8 cellular contexts compared by ENCODE assay signal in the genomic region with DNA sequence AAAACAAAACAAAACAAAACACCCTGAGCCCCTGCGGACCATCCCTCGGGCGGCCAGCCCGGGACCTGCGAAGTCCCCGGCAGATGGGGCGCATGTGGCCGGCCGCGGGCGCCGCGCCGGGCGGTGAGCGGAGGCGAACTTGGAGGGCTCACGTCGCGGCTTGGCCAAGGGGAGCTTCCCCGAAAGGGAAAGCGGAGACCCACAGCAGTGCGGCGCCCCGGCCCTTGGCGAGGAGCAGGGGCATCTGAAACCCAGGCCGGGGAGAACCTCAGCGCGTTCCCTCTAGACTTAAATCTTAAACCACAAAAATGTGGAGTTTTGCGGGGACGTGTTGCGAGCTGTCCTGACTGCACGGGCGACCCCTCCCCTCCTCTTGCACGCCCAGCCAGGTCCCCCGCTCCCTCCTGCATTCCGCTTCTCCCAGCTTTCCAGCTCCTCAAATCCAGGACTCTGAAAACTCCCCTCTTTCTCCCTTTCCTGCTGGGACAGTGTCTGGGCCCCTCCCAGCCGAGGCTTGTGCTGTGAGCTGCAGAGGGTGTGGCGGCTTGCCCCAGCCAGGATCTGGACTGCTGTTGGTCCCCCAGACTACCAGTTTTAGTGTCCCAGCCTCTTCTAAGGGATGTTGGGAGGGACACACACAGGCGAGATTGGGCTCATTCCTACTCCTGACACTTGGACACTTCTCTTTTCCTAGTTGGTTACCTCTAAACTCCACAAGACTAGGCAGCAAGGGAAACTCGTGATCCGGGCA. TPM values are rescaled to one million over a fixed set of nuclear protein-coding genes. Genes with fewer than 3 reads are reported as not detected.
A peak's percentile ranks its signal among the peaks of the same experiment; 100 is the strongest.
DNase-seq lines count a peak whose midpoint lies in the region; ATAC-seq and TF ChIP-seq lines count a peak whose summit lies in the region.

No MANE protein-coding gene starts in this region.

- peaks cover 0 to 38% (median 20%) of the 10 kb centered on the region in 6 donors for H3K4me1 ChIP-seq in spleen

- H3K36me3 ChIP-seq in spleen = no peaks in the 10 kb centered on the region

- intact Hi-C loops in spleen (cut with DNase I; ENCODE audit: low total_unique reads) = no loop called here

- peak overlapping the region; percentile 74 to 99 (median 90) for H3K4me3 ChIP-seq in spleen

- peak overlapping the region in 7 of 8 donors; percentile 57 to 81 (median 74) for H3K27ac ChIP-seq in spleen

- peak; percentile 67 for DNase-seq in Daoy (ENCODE audit: low read depth)
- DNase-seq in NCI-H69 (lab: John Stamatoyannopoulos, UW) = peak; percentile 14
- peak; percentile 58 for DNase-seq in cerebellar cortex (ENCODE audit: low spot score)
- peak; percentile 70 for DNase-seq in kidney tubule cell (ENCODE audit: low spot score)
- DNase-seq in spleen = peak; percentile 83
- no peak for DNase-seq in NOMO-1 (lab: John Stamatoyannopoulos, UW; ENCODE audit: unreplicated experiment in 2 of 2)

- H3K9me3 ChIP-seq in spleen = no peaks in the 10 kb centered on the region

- peak; percentile 31 for ATAC-seq in GM21576 (IDR thresholded peaks at IDR 0.05; ENCODE audit: unreplicated experiment)
- no peak for ATAC-seq in HG03571 (IDR thresholded peaks at IDR 0.05; ENCODE audit: unreplicated experiment)

- peaks cover 0 to 49% (median 10%) of the 10 kb centered on the region in 7 donors for H3K27me3 ChIP-seq in spleen (replicated peaks in 1 of 7)

- no peak for TF ChIP-seq CTCF in spleen (IDR thresholded peaks at IDR 0.05 in 8 of 11, conservative IDR thresholded peaks at IDR 0.05 in 3 of 11)

- no peak for TF ChIP-seq POLR2A in spleen (IDR thresholded peaks at IDR 0.05)

- WGBS in spleen, 5 donors = 6 to 7% (median 7%) methylated on average over 42 of the region's 42 CpGs

RNA-seq across cellular contexts. Expression of gene FMNL2, which starts 1.3 kb away (rescaled TPM):
- 26.9 and 29.0 TPM in 2 replicates for total RNA-seq in Daoy (2014; rRNA removed; shearing (Covaris generic))
- total RNA-seq in spleen = 10 to 100 TPM; 23.9 to 59.3 (median 38.1) TPM
- polyA plus RNA-seq in spleen = 10 to 100 TPM in 2 of 3 donors, 1 to 10 TPM in 1; 8.8 to 16.4 (median 10.4) TPM

Comparison
In these comparisons a context has a peak if more than half of its experiments do, and no peak if none do; other contexts are left out.
1. DNase-seq: peak in Daoy (single experiment), NCI-H69 (single experiment), cerebellar cortex (single experiment), kidney tubule cell (single experiment) and spleen (single experiment); none in NOMO-1 (0 of 2).